21 cellular contexts compared by ENCODE assay signal in the genomic region with DNA sequence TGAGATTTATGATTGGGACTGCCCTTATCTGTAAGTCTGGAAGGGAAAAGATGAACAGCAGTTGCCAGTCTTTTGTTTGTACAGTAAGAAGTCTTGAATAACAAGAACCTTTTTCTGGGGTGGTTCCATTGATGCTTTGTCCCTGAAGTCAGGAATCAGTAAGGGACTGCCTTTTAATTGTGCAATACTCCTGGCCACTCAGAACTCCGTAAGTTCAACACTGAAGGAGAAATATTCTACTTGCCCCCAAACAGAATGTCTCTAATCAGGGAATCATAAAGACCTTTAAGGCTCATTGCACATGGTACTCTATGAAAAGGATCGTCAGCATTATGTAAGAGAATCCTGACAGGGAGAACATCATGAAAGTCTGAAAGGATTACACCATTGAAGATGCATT.
DNase-seq lines count a peak whose midpoint lies in the region; ATAC-seq, FAIRE-seq and TF ChIP-seq lines count a peak whose summit lies in the region.
"Had no signal": no experiment of that assay in that cellular context is flagged by ENCODE, and none has a peak within 500 bp of the region (broad histone marks: within the 10 kb centered on the region; RNA-seq: fewer than 3 reads in every experiment).

No MANE protein-coding gene starts in this region.

- H3K4me2 ChIP-seq in IMR-90 (ENCODE audit: low read depth, low read length) (no peak overlapping the region), endothelial cell of umbilical vein (ENCODE audit: insufficient read depth, low read length) (no peak overlapping the region)

- H4K20me1 ChIP-seq in IMR-90 (ENCODE audit: insufficient read depth, low read length) = no peaks in the 10 kb centered on the region
- no peaks in the 10 kb centered on the region for H4K20me1 ChIP-seq in endothelial cell of umbilical vein (replicated peaks; ENCODE audit: control insufficient read depth, extremely low read depth, insufficient read depth, low read length)

- H2AK5ac ChIP-seq in IMR-90 (ENCODE audit: low read depth, low read length) = no peak overlapping the region

- peaks cover 2 to 3% of the 10 kb centered on the region in 2 experiments; a peak in 1 of 4 replicates for H3K79me1 ChIP-seq in IMR-90 (ENCODE audit: low read depth in 1 of 2, low read length in 2 of 2)

- TF ChIP-seq POLR2A in IMR-90 (IDR thresholded peaks at IDR 0.05; ENCODE audit: low read depth, low read length) = no peak
- TF ChIP-seq POLR2A in endothelial cell of umbilical vein (IDR thresholded peaks at IDR 0.05; ENCODE audit: low read depth, low read length) = no peak

- H3K23ac ChIP-seq in IMR-90 (ENCODE audit: low read depth, low read length) = no peak overlapping the region

- H4K5ac ChIP-seq in IMR-90 (ENCODE audit: low read depth, low read length) = no peak overlapping the region

- no peak overlapping the region for H2AK9ac ChIP-seq in IMR-90 (replicated peaks; ENCODE audit: low read depth, low read length, poor library complexity)

- no peak overlapping the region for H3K14ac ChIP-seq in IMR-90 (replicated peaks; ENCODE audit: low read depth, low read length)

- no peak overlapping the region for H2BK5ac ChIP-seq in IMR-90 (ENCODE audit: low read depth, low read length, poor library complexity, severe bottlenecking)

- no peak for TF ChIP-seq RAD21 in IMR-90 (IDR thresholded peaks at IDR 0.05; ENCODE audit: low read length)

- no peak overlapping the region for H3K4ac ChIP-seq in IMR-90 (ENCODE audit: low read depth, low read length)

- CTCF ChIA-PET in IMR-90 (lab: Yijun Ruan, JAX) = no interaction called here
- CTCF ChIA-PET in endothelial cell of umbilical vein (lab: Charles Lee) = no interaction called here

- no peak overlapping the region for H3K18ac ChIP-seq in IMR-90 (ENCODE audit: low read depth, low read length)

- H3K36me3 ChIP-seq in IMR-90 (ENCODE audit: control insufficient read depth, insufficient read depth, low read length) (no peaks in the 10 kb centered on the region), endothelial cell of umbilical vein (ENCODE audit: control insufficient read depth in 2 of 2, extremely low read depth in 1 of 2, insufficient read depth in 2 of 2, low read length in 2 of 2) (no peaks in the 10 kb centered on the region)
- H3K36me3 ChIP-seq: BE2C had no signal

- no peaks in the 10 kb centered on the region for H3K4me1 ChIP-seq in IMR-90 (ENCODE audit: control insufficient read depth, insufficient read depth, low read length)
- no peaks in the 10 kb centered on the region for H3K4me1 ChIP-seq in endothelial cell of umbilical vein (ENCODE audit: control insufficient read depth, extremely low read depth, insufficient read depth, low read length)

- H4K91ac ChIP-seq in IMR-90 (ENCODE audit: insufficient read depth, low read depth, low read length) = no peak overlapping the region

- DNase-seq in IMR-90 (no peak), astrocyte of the hippocampus (ENCODE audit: low read depth, low spot score) (peak; percentile 11), endothelial cell of umbilical vein (ENCODE audit: low read depth, low spot score) (peak; percentile 18), renal cortical epithelial cell (ENCODE audit: low read depth) (peak; percentile 20), cardiac septum (ENCODE audit: low spot score) (no peak), NCI-H1048 (lab: John Stamatoyannopoulos, UW) (no peak)
- DNase-seq in activated effector memory CD4-positive, alpha-beta T cell treated with anti-CD3 and anti-CD28 coated beads, Interleukin-2, amount 50 U/mL, for 16 hours = no peak
- DNase-seq: BE2C; CD8-positive, alpha-beta T cell; COR-L47; DMS153; DMS79 treated with DMSO at 0.1 percent for 48 hours; EL; GOT3; H9 had no signal

- no peak overlapping the region for H3K56ac ChIP-seq in IMR-90 (ENCODE audit: extremely low read depth, insufficient read depth, low read length)

- BruUV-seq in IMR-90 (replicated peaks; lab: Mats Ljungman, UMichigan) (no TSS peak), endothelial cell of umbilical vein (replicated peaks; lab: Mats Ljungman, UMichigan) (no TSS peak)

- no peak for TF ChIP-seq CTCF in IMR-90 (conservative IDR thresholded peaks at IDR 0.05; ENCODE audit: low read depth, low read length)
- TF ChIP-seq CTCF in endothelial cell of umbilical vein (IDR thresholded peaks at IDR 0.05; ENCODE audit: extremely low read depth in 1 of 2, insufficient read depth in 1 of 2, low read depth in 1 of 2, low read length in 2 of 2) = no peak

- H3K4me3 ChIP-seq in IMR-90 (ENCODE audit: insufficient read depth, low read depth, low read length) = no peak overlapping the region
- H3K4me3 ChIP-seq in endothelial cell of umbilical vein (replicated peaks in 1 of 3; ENCODE audit: insufficient read depth in 1 of 3, low read depth in 1 of 3, low read length in 3 of 3) = no peak overlapping the region

- no peaks in the 10 kb centered on the region for H3K9me3 ChIP-seq in IMR-90 (ENCODE audit: control insufficient read depth, insufficient read depth, low read length)
- H3K9me3 ChIP-seq in endothelial cell of umbilical vein (replicated peaks; ENCODE audit: control insufficient read depth, insufficient read depth, low read length) = no peaks in the 10 kb centered on the region
- H3K9me3 ChIP-seq: BE2C had no signal

- H2BK15ac ChIP-seq in IMR-90 (ENCODE audit: low read depth, low read length) = no peak overlapping the region

- H4K8ac ChIP-seq in IMR-90 (ENCODE audit: low read depth in 2 of 2, low read length in 2 of 2) = no peak overlapping the region

- no peak overlapping the region for H3K9ac ChIP-seq in IMR-90 (ENCODE audit: low read depth, low read length)
- H3K9ac ChIP-seq in endothelial cell of umbilical vein (replicated peaks; ENCODE audit: extremely low read depth, insufficient read depth, low read length) = no peak overlapping the region

- intact Hi-C loops in IMR-90 (cut with micrococcal nuclease) = no loop called here
- intact Hi-C loops in endothelial cell of umbilical vein (cut with micrococcal nuclease) = no loop called here
- intact Hi-C loops in cardiac septum (cut with DNase I) = no loop called here

- WGBS in IMR-90 (ENCODE audit: extremely low coverage in 2 of 2, insufficient read length in 1 of 2), 2 experiments = no CpG with 5 or more reads among the region's 2 CpGs

- ATAC-seq in IMR-90 (ENCODE audit: low read depth) = no peak
- ATAC-seq: CD8-positive, alpha-beta T cell had no signal

- H2AFZ ChIP-seq in IMR-90 (replicated peaks; ENCODE audit: low read length, poor library complexity) = no peak overlapping the region
- H2AFZ ChIP-seq in endothelial cell of umbilical vein (ENCODE audit: low read depth, low read length) = no peak overlapping the region

- no peak for FAIRE-seq in endothelial cell of umbilical vein (lab: Jason Lieb, UNC)
- FAIRE-seq: A204.1, D721Med, G401.6, GM12891, HTR-8/SVneo had no signal

- H3K27me3 ChIP-seq in IMR-90 (ENCODE audit: control insufficient read depth, insufficient read depth, low read length) = no peaks in the 10 kb centered on the region
- H3K27me3 ChIP-seq in endothelial cell of umbilical vein (ENCODE audit: control insufficient read depth in 2 of 2, insufficient read depth in 2 of 2, low read length in 2 of 2) = no peaks in the 10 kb centered on the region
- H3K27me3 ChIP-seq: BE2C had no signal

- dilution Hi-C loops in IMR-90 (cut with HindIII; ENCODE audit: low sequenced_read_pairs, unreplicated experiment) (no loop called here), endothelial cell of umbilical vein (cut with MboI; ENCODE audit: extremely low pct_ligation_motif_present, low sequenced_read_pairs) (no loop called here)

- H2BK120ac ChIP-seq in IMR-90 (ENCODE audit: low read depth, low read length) = no peak overlapping the region

- in situ Hi-C loops in IMR-90 (cut with MboI; ENCODE audit: low sequenced_read_pairs) = no loop called here

- peaks cover 7% of the 10 kb centered on the region for H3K9me1 ChIP-seq in IMR-90 (ENCODE audit: insufficient read depth, low read length)
- H3K9me1 ChIP-seq in endothelial cell of umbilical vein (replicated peaks; ENCODE audit: control insufficient read depth, extremely low read depth, insufficient read depth, low read length) = no peaks in the 10 kb centered on the region

- POLR2A ChIA-PET in IMR-90 (lab: Charles Lee; ENCODE audit: unreplicated experiment) = no interaction called here
- POLR2A ChIA-PET in endothelial cell of umbilical vein (lab: Charles Lee) = no interaction called here

- H3K27ac ChIP-seq in IMR-90 (ENCODE audit: insufficient read depth, low read length) (no peak overlapping the region), endothelial cell of umbilical vein (ENCODE audit: insufficient read depth, low read depth, low read length) (no peak overlapping the region)
- H3K27ac ChIP-seq: C4-2B had no signal

- no peaks in the 10 kb centered on the region for H3K79me2 ChIP-seq in endothelial cell of umbilical vein (ENCODE audit: control insufficient read depth, insufficient read depth, low read length)

- no peak overlapping the region for H2BK20ac ChIP-seq in IMR-90 (ENCODE audit: low read depth, low read length)

TF ChIP-seq in IMR-90, 13 proteins besides CTCF, POLR2A, EP300 and RAD21 (continues in another document):
- TF ChIP-seq CHD1 (IDR thresholded peaks at IDR 0.05; ENCODE audit: low read depth, low read length) (no peak), RCOR1 (IDR thresholded peaks at IDR 0.05; ENCODE audit: insufficient replicate concordance, low read length) (no peak)
- TF ChIP-seq, protein P1, sequence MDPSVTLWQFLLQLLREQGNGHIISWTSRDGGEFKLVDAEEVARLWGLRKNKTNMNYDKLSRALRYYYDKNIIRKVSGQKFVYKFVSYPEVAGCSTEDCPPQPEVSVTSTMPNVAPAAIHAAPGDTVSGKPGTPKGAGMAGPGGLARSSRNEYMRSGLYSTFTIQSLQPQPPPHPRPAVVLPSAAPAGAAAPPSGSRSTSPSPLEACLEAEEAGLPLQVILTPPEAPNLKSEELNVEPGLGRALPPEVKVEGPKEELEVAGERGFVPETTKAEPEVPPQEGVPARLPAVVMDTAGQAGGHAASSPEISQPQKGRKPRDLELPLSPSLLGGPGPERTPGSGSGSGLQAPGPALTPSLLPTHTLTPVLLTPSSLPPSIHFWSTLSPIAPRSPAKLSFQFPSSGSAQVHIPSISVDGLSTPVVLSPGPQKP (IDR thresholded peaks at IDR 0.05; ENCODE audit: borderline replicate concordance, low read depth, low read length) = no peak

TF ChIP-seq in endothelial cell of umbilical vein, 7 proteins besides CTCF, POLR2A, EP300 and RAD21:
- TF ChIP-seq JUN (IDR thresholded peaks at IDR 0.05; ENCODE audit: borderline replicate concordance, insufficient read depth, insufficient read length, low read depth) (no peak), EZH2 (IDR thresholded peaks at IDR 0.05; ENCODE audit: borderline replicate concordance, low read depth, low read length, severe bottlenecking) (no peak), POLR2AphosphoS5 (IDR thresholded peaks at IDR 0.05; ENCODE audit: insufficient read depth, low read depth, low read length) (no peak), FOS (IDR thresholded peaks at IDR 0.05; ENCODE audit: borderline replicate concordance, insufficient read depth, low read length) (no peak), MYC (IDR thresholded peaks at IDR 0.05; ENCODE audit: low read depth, low read length) (no peak)

Comparison
In these comparisons a context has a peak if more than half of its experiments do, and no peak if none do; other contexts are left out.
1. DNase-seq: peak in astrocyte of the hippocampus (single experiment), endothelial cell of umbilical vein (single experiment) and renal cortical epithelial cell (single experiment); none in IMR-90 (single experiment), activated effector memory CD4-positive, alpha-beta T cell treated with anti-CD3 and anti-CD28 coated beads, Interleukin-2, amount 50 U/mL, for 16 hours (single experiment), cardiac septum (single experiment) and NCI-H1048 (single experiment).